20 cellular contexts compared by ENCODE assay signal in the genomic region with DNA sequence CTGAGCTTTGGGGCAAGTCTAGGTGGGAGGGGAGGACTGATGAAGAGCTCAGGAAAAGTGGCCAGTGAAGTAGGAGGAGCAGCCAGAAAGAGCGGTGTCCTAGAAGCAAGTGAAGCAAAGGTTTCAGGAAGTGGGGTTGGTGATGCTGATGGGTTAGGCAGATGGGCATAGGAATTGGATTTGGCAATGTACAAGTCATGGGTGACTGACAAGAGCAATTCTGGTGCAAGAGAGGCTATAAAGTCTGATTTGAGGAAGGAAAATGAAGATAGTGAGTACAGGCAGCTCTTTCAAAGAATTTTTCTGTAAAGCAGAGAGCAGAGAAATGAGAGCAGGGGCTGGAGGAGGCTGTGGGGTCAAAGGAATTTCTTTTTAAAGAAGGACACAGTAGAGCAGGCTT. TPM values are rescaled to one million over a fixed set of nuclear protein-coding genes. Genes with fewer than 3 reads are reported as not detected.
"Had no signal": no experiment of that assay in that cellular context is flagged by ENCODE, and none has a peak within 500 bp of the region (broad histone marks: within the 10 kb centered on the region; RNA-seq: fewer than 3 reads in every experiment).

No MANE protein-coding gene starts in this region.

- H3K4me1 ChIP-seq: prostate gland had no signal

- H3K27ac ChIP-seq: prostate gland, vagina had no signal

- ATAC-seq: activated T-helper 17 cell treated with anti-CD3 and anti-CD28 coated beads, Interleukin-2, amount 50 U/mL, for 72 hours; sciatic nerve had no signal

- H3K27me3 ChIP-seq: tibial artery, vagina had no signal

- H3K4me3 ChIP-seq: prostate gland, tibial artery, vagina had no signal

- H3K36me3 ChIP-seq: prostate gland, vagina had no signal

- DNase-seq: activated CD4-positive, alpha-beta T cell treated with anti-CD3 and anti-CD28 coated beads, Interleukin-2, amount 50 U/mL, for 1 hour; activated CD4-positive, CD25-positive, alpha-beta regulatory T cell; activated naive CD4-positive, alpha-beta T cell treated with Interleukin-2 at 50 U/mL for 16 hours; anterior cingulate cortex; dermis blood vessel endothelial cell; erythroblast; hippocampal formation; midbrain; stimulated activated CD4-positive, alpha-beta T cell treated with anti-CD3 and anti-CD28 coated beads, Interleukin-1b, Interleukin-23, amount 100 ng/mL, for 48 hours; tibial artery had no signal

- H3K9me3 ChIP-seq: prostate gland, tibial artery, vagina had no signal

RNA-seq across cellular contexts. Expression of a gene that starts 19.7 kb away (rescaled TPM):
- polyA plus RNA-seq: neural cell had no signal

RNA-seq across cellular contexts. Expression of a gene that starts 47.6 kb away (rescaled TPM):
- total RNA-seq: activated CD8-positive, alpha-beta memory T cell treated with anti-CD3 and anti-CD28 coated beads for 36 hours; activated T-helper 17 cell treated with anti-CD3 and anti-CD28 coated beads, Interleukin-2, amount 50 U/mL, for 72 hours; cerebellum; dermis blood vessel endothelial cell; lung microvascular endothelial cell; myocyte; omental fat pad; prostate gland; vagina had no signal
- polyA plus RNA-seq: neural cell had no signal
